1 cellular context compared by ENCODE assay signal in genomic region chr19:18453269-18454024, GRCh38.
TF ChIP-seq lines count a peak whose summit lies in the region.

No MANE protein-coding gene starts in this region.

TF ChIP-seq in HEK293, 187 proteins besides CTCF, POLR2A, EP300 and RAD21:
- TF ChIP-seq ZNF549 (tag by site-specific recombination; IDR thresholded peaks at IDR 0.05), result no peak
- TF ChIP-seq KLF1 (tag by site-specific recombination; IDR thresholded peaks at IDR 0.05), result peak; percentile 87
- no peak for TF ChIP-seq ZNF132 (tag by site-specific recombination; IDR thresholded peaks at IDR 0.05; ENCODE audit: borderline replicate concordance)
- TF ChIP-seq, protein P1, sequence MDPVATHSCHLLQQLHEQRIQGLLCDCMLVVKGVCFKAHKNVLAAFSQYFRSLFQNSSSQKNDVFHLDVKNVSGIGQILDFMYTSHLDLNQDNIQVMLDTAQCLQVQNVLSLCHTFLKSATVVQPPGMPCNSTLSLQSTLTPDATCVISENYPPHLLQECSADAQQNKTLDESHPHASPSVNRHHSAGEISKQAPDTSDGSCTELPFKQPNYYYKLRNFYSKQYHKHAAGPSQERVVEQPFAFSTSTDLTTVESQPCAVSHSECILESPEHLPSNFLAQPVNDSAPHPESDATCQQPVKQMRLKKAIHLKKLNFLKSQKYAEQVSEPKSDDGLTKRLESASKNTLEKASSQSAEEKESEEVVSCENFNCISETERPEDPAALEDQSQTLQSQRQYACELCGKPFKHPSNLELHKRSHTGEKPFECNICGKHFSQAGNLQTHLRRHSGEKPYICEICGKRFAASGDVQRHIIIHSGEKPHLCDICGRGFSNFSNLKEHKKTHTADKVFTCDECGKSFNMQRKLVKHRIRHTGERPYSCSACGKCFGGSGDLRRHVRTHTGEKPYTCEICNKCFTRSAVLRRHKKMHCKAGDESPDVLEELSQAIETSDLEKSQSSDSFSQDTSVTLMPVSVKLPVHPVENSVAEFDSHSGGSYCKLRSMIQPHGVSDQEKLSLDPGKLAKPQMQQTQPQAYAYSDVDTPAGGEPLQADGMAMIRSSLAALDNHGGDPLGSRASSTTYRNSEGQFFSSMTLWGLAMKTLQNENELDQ (tag by site-specific recombination; IDR thresholded peaks at IDR 0.05; ENCODE audit: low read depth), result no peak
- TF ChIP-seq, protein P2, sequence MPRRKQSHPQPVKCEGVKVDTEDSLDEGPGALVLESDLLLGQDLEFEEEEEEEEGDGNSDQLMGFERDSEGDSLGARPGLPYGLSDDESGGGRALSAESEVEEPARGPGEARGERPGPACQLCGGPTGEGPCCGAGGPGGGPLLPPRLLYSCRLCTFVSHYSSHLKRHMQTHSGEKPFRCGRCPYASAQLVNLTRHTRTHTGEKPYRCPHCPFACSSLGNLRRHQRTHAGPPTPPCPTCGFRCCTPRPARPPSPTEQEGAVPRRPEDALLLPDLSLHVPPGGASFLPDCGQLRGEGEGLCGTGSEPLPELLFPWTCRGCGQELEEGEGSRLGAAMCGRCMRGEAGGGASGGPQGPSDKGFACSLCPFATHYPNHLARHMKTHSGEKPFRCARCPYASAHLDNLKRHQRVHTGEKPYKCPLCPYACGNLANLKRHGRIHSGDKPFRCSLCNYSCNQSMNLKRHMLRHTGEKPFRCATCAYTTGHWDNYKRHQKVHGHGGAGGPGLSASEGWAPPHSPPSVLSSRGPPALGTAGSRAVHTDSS (tag by site-specific recombination; IDR thresholded peaks at IDR 0.05), result no peak
- no peak for TF ChIP-seq BCL6B (tag by site-specific recombination; IDR thresholded peaks at IDR 0.05)
- TF ChIP-seq, protein P3, sequence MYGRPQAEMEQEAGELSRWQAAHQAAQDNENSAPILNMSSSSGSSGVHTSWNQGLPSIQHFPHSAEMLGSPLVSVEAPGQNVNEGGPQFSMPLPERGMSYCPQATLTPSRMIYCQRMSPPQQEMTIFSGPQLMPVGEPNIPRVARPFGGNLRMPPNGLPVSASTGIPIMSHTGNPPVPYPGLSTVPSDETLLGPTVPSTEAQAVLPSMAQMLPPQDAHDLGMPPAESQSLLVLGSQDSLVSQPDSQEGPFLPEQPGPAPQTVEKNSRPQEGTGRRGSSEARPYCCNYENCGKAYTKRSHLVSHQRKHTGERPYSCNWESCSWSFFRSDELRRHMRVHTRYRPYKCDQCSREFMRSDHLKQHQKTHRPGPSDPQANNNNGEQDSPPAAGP (tag by site-specific recombination; IDR thresholded peaks at IDR 0.05), result peak; percentile 72
- TF ChIP-seq ZNF146 (tag by site-specific recombination; IDR thresholded peaks at IDR 0.05), result no peak
- TF ChIP-seq ZNF16 (tag by site-specific recombination; IDR thresholded peaks at IDR 0.05; ENCODE audit: low read depth), result no peak
- TF ChIP-seq ZNF121 (tag by site-specific recombination; IDR thresholded peaks at IDR 0.05), result peak; percentile 57
